In the genomic region with DNA sequence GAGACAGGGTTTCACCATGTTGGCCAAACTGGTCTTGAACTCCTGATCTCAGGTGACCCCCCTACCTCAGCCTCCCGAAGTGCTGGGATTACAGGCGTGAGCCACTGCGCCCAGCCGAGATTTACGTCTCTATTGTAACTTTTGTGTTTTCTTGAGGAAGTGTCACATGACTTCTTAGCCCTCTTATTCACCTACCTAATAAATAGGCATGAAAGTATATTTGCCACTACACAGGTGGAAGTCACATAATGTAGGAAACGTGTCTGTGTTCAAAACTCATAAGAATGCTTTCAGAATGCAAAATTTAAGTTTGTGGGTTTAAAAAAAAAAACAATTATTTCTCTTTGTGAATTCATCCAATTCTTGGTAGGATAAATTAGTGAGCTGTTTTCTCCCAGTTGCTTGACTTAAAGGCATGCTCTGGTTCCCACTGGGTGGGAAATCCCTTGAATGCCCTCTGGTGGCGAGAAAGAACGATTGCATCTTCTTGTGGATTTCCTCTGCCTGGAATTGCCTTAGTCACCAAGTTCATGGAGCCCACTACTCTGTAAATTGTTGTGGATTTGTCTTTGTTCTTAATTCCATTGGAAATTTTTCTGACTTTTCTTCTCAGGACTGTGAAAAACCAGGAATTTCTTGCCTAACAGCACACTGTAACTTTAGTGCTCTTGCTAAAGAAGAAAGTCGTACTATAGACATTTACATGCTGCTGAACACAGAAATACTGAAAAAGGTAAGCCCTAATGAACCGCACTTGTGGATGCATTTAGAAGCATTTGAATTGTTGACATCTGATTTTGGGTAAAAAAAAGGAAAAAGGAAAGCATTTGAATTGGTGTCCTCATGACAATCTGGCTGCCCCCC, we compare ENCODE assay signal across 8 cellular contexts.
DNase-seq lines count a peak whose midpoint lies in the region; ATAC-seq and TF ChIP-seq lines count a peak whose summit lies in the region.

No MANE protein-coding gene starts in this region.

- H3K4me3 Mint-ChIP-seq in activated naive CD4-positive, alpha-beta T cell treated with anti-CD3 and anti-CD28 coated beads for 36 hours, result no peak overlapping the region
- H3K4me3 Mint-ChIP-seq in activated CD8-positive, alpha-beta T cell treated with anti-CD3 and anti-CD28 coated beads, Interleukin-2, amount 10 ng/mL, durations not matched to agents 7 days and 5 days, result no peak overlapping the region

- peak; percentile 75 to 92 (median 84) for TF ChIP-seq CTCF in heart left ventricle (IDR thresholded peaks at IDR 0.05)

- ATAC-seq in HG02798 (IDR thresholded peaks at IDR 0.05; ENCODE audit: poor library complexity, unreplicated experiment) (peak; percentile 64), heart left ventricle (peak; percentile 56 to 82 (median 74)), GM19035 (IDR thresholded peaks at IDR 0.05; ENCODE audit: unreplicated experiment) (no peak)
- ATAC-seq in activated CD8-positive, alpha-beta T cell treated with anti-CD3 and anti-CD28 coated beads, Interleukin-2, amount 10 ng/mL, durations not matched to agents 7 days and 5 days, result no peak

- H3K9me3 ChIP-seq in heart left ventricle, result peaks cover 0 to 6% (median 0%) of the 10 kb centered on the region in 12 donors

- peak overlapping the region in 2 of 12 donors; percentile 3 to 40 for H3K27ac ChIP-seq in heart left ventricle

- H3K4me1 ChIP-seq in heart left ventricle, result peaks cover 0 to 29% (median 3%) of the 10 kb centered on the region in 12 donors

- POLR2A ChIA-PET in activated CD8-positive, alpha-beta T cell treated with anti-CD3 and anti-CD28 coated beads, Interleukin-2, amount 10 ng/mL, durations not matched to agents 7 days and 5 days (lab: Charles Lee), result no interaction called here

- peaks cover 8% of the 10 kb centered on the region for H3K4me1 Mint-ChIP-seq in activated naive CD4-positive, alpha-beta T cell treated with anti-CD3 and anti-CD28 coated beads for 36 hours (ENCODE audit: low read depth)
- H3K4me1 Mint-ChIP-seq in activated CD8-positive, alpha-beta T cell treated with anti-CD3 and anti-CD28 coated beads, Interleukin-2, amount 10 ng/mL, durations not matched to agents 7 days and 5 days (ENCODE audit: low read depth), result peaks cover 9% of the 10 kb centered on the region

- DNase-seq in activated naive CD4-positive, alpha-beta T cell treated with anti-CD3 and anti-CD28 coated beads for 36 hours, result peak; percentile 37
- no peak for DNase-seq in activated naive CD4-positive, alpha-beta T cell treated with Interleukin-2 at 50 U/mL for 16 hours
- DNase-seq in NCI-H2227 (lab: John Stamatoyannopoulos, UW; ENCODE audit: unreplicated experiment) (peak; percentile 78), heart left ventricle (peak in 2 of 5 donors; percentile 48 to 51), retina (peak; percentile 76)
- DNase-seq in activated CD8-positive, alpha-beta T cell treated with anti-CD3 and anti-CD28 coated beads, Interleukin-2, amount 10 ng/mL, durations not matched to agents 7 days and 5 days, result peak; percentile 32

- TF ChIP-seq POLR2A in heart left ventricle (IDR thresholded peaks at IDR 0.05), result no peak

- no peak overlapping the region for H3K27ac Mint-ChIP-seq in activated naive CD4-positive, alpha-beta T cell treated with anti-CD3 and anti-CD28 coated beads for 36 hours
- H3K27ac Mint-ChIP-seq in activated CD8-positive, alpha-beta T cell treated with anti-CD3 and anti-CD28 coated beads, Interleukin-2, amount 10 ng/mL, durations not matched to agents 7 days and 5 days, result no peak overlapping the region

- intact Hi-C loops in activated naive CD4-positive, alpha-beta T cell treated with anti-CD3 and anti-CD28 coated beads for 36 hours (cut with micrococcal nuclease), result loop anchor here (2.0 to 10.0 kb wide), 2 partner anchors 245 to 471 kb away; no protein-coding TSS in a partner anchor
- intact Hi-C loops in heart left ventricle (cut with DNase I), result loop anchor here in 2 of 10 donors (5.0 to 10.0 kb wide), 2 partner anchors 32 to 245 kb away; no protein-coding TSS in a partner anchor

- peaks cover 0 to 37% (median 7%) of the 10 kb centered on the region in 9 donors for H3K36me3 ChIP-seq in heart left ventricle

- no peaks in the 10 kb centered on the region for H3K27me3 Mint-ChIP-seq in activated naive CD4-positive, alpha-beta T cell treated with anti-CD3 and anti-CD28 coated beads for 36 hours (ENCODE audit: low read depth)
- H3K27me3 Mint-ChIP-seq in activated CD8-positive, alpha-beta T cell treated with anti-CD3 and anti-CD28 coated beads, Interleukin-2, amount 10 ng/mL, durations not matched to agents 7 days and 5 days (ENCODE audit: low read depth), result peaks cover 7% of the 10 kb centered on the region

- no peaks in the 10 kb centered on the region for H3K36me3 Mint-ChIP-seq in activated naive CD4-positive, alpha-beta T cell treated with anti-CD3 and anti-CD28 coated beads for 36 hours (ENCODE audit: low read depth)
- H3K36me3 Mint-ChIP-seq in activated CD8-positive, alpha-beta T cell treated with anti-CD3 and anti-CD28 coated beads, Interleukin-2, amount 10 ng/mL, durations not matched to agents 7 days and 5 days (ENCODE audit: low read depth), result no peaks in the 10 kb centered on the region

- H3K9me3 Mint-ChIP-seq in activated naive CD4-positive, alpha-beta T cell treated with anti-CD3 and anti-CD28 coated beads for 36 hours, result peaks cover 4% of the 10 kb centered on the region
- peaks cover 4% of the 10 kb centered on the region for H3K9me3 Mint-ChIP-seq in activated CD8-positive, alpha-beta T cell treated with anti-CD3 and anti-CD28 coated beads, Interleukin-2, amount 10 ng/mL, durations not matched to agents 7 days and 5 days (ENCODE audit: insufficient read depth)

- WGBS in heart left ventricle, 4 donors, result 51 to 60% (median 56%) methylated on average over 10 of the region's 10 CpGs

- H3K4me3 ChIP-seq in heart left ventricle, result no peak overlapping the region

- H3K27me3 ChIP-seq in heart left ventricle, result no peaks in the 10 kb centered on the region

- CTCF ChIA-PET in activated naive CD4-positive, alpha-beta T cell treated with anti-CD3 and anti-CD28 coated beads for 36 hours (lab: Charles Lee), result interaction anchor here (0.7 to 0.9 kb wide), 2 partner anchors 51 to 471 kb away, joined by 3 read pairs; no protein-coding TSS in a partner anchor
- CTCF ChIA-PET in activated CD8-positive, alpha-beta T cell treated with anti-CD3 and anti-CD28 coated beads, Interleukin-2, amount 10 ng/mL, durations not matched to agents 7 days and 5 days (lab: Charles Lee), result interaction anchor here (0.7 to 1.1 kb wide), 3 partner anchors 9 to 498 kb away, joined by 3 read pairs; no protein-coding TSS in a partner anchor

Comparison
In these comparisons a context has a peak if more than half of its experiments do, and no peak if none do; other contexts are left out.
1. ATAC-seq: peak in HG02798 (single experiment) and heart left ventricle (4 of 4); none in activated CD8-positive, alpha-beta T cell treated with anti-CD3 and anti-CD28 coated beads, Interleukin-2, amount 10 ng/mL, durations not matched to agents 7 days and 5 days (single experiment) and GM19035 (single experiment).